In the genomic region with DNA sequence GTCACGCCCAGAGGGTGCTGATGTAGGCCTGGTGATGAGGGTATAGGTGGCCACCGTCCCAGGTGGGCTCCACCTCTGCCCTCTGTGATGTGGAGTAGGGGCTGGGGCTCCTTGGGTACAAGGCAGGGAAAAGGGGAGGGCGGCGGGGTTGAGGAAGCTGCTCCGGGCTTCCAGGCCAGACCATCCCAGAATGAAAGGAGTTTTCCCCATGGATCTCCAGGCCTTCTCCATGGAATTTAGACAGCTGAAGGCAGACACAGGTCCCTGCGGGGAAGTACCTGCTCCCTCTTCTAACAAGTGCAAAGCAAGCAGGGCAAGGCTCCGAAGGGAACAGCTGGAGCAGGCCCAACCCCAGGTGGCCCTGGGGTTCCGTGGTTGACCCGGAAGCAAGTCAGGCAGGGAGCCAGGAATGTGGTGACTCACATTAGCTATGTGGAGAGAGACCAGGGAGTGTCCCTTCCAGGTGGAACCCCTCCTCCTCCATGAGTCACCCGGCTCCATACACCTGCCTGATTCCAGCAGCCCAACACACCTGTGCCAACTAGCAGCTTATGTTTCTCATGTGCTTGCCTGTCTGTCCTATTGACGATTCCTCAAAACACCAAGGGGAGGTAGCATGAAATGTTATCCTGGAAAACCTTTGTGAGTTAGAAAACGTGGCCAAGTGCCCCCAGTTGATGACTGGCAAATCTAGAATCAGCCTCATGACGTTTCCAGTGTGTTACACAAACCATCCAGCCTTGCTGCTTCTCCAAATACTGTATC, we compare ENCODE assay signal across 8 cellular contexts. TPM values are rescaled to one million over a fixed set of nuclear protein-coding genes. Genes with fewer than 3 reads are reported as not detected.
DNase-seq lines count a peak whose midpoint lies in the region; ATAC-seq and TF ChIP-seq lines count a peak whose summit lies in the region.

No MANE protein-coding gene starts in this region.

- H3K4me1 ChIP-seq in OCI-LY3 (ENCODE audit: low read length) (peaks cover 63% of the 10 kb centered on the region), lower lobe of right lung (peaks cover 36% of the 10 kb centered on the region)

- intact Hi-C loops in lower lobe of right lung (cut with DNase I), result no loop called here
- intact Hi-C loops in posterior vena cava (cut with DNase I), result no loop called here

- DNase-seq in AG08395 (ENCODE audit: low spot score), result peak; percentile 31
- DNase-seq in HFF-Myc (ENCODE audit: extremely low read depth, low read depth), result peak; percentile 86
- peak; percentile 75 for DNase-seq in choroid plexus epithelial cell (ENCODE audit: low read depth)
- DNase-seq in lower lobe of right lung, result peak; percentile 93
- DNase-seq in posterior vena cava (ENCODE audit: low spot score), result no peak
- DNase-seq in putamen (ENCODE audit: low spot score), result no peak

- H3K27ac ChIP-seq in OCI-LY3 (ENCODE audit: low read length) (0 out of 2 replicates have a peak overlapping the region, but pooled peaks have one; percentile 63), lower lobe of right lung (no peak overlapping the region)

- H3K4me3 ChIP-seq in HFF-Myc (replicated peaks; ENCODE audit: low read depth, low read length), result no peak overlapping the region
- H3K4me3 ChIP-seq in OCI-LY3 (ENCODE audit: low read length), result peak overlapping the region; percentile 65
- no peak overlapping the region for H3K4me3 ChIP-seq in choroid plexus epithelial cell (ENCODE audit: low read depth, low read length)
- H3K4me3 ChIP-seq in lower lobe of right lung, result no peak overlapping the region

- H2AFZ ChIP-seq in OCI-LY3 (ENCODE audit: low read depth, low read length), result no peak overlapping the region

- TF ChIP-seq CTCF in HFF-Myc (IDR thresholded peaks at IDR 0.05; ENCODE audit: low read depth, low read length, missing control alignments) (no peak), OCI-LY3 (IDR thresholded peaks at IDR 0.05; ENCODE audit: low read depth, low read length) (no peak), choroid plexus epithelial cell (conservative IDR thresholded peaks at IDR 0.05; ENCODE audit: low read depth, low read length) (no peak), lower lobe of right lung (IDR thresholded peaks at IDR 0.05) (no peak)

- H3K27me3 ChIP-seq in OCI-LY3 (ENCODE audit: low read depth, low read length) (peaks cover 47% of the 10 kb centered on the region), lower lobe of right lung (ENCODE audit: low read depth) (no peaks in the 10 kb centered on the region)

- no peaks in the 10 kb centered on the region for H3K36me3 ChIP-seq in OCI-LY3 (replicated peaks; ENCODE audit: low read depth, low read length)
- H3K36me3 ChIP-seq in lower lobe of right lung, result no peaks in the 10 kb centered on the region

- H3K79me2 ChIP-seq in OCI-LY3 (ENCODE audit: low read length), result no peaks in the 10 kb centered on the region

- H3K9me3 ChIP-seq in OCI-LY3 (ENCODE audit: insufficient read depth, low read length), result no peaks in the 10 kb centered on the region
- no peaks in the 10 kb centered on the region for H3K9me3 ChIP-seq in lower lobe of right lung

- H3K4me2 ChIP-seq in OCI-LY3 (ENCODE audit: low read length), result peak overlapping the region; percentile 83

- no peak overlapping the region for H3K9ac ChIP-seq in OCI-LY3 (ENCODE audit: low read length)

- H4K20me1 ChIP-seq in OCI-LY3 (ENCODE audit: insufficient read depth, low read length), result no peaks in the 10 kb centered on the region; the same call in 1 of the 2 replicates

- ATAC-seq in lower lobe of right lung (peak; percentile 92 to 93), HG02852 (IDR thresholded peaks at IDR 0.05; ENCODE audit: unreplicated experiment) (no peak)

RNA-seq across cellular contexts. Expression of gene SNX9, which starts 59.7 kb away (rescaled TPM):
- total RNA-seq in lower lobe of right lung (25.0 TPM), posterior vena cava (100 to 1,000 TPM in 1 of 2 donors, 10 to 100 TPM in 1; 82.2 to 103 TPM)

Comparison
In these comparisons a context has a peak if more than half of its experiments do, and no peak if none do; other contexts are left out.
1. DNase-seq: peak in AG08395 (single experiment), HFF-Myc (single experiment), choroid plexus epithelial cell (single experiment) and lower lobe of right lung (single experiment); none in posterior vena cava (single experiment) and putamen (single experiment).